ENCODE assay signal across 11 cellular contexts in genomic region chr13:23741879-23742510, GRCh38.
DNase-seq lines count a peak whose midpoint lies in the region; ATAC-seq and TF ChIP-seq lines count a peak whose summit lies in the region.
"Had no signal": no experiment of that assay in that cellular context is flagged by ENCODE, and none has a peak within 500 bp of the region (broad histone marks: within the 10 kb centered on the region; RNA-seq: fewer than 3 reads in every experiment).

No MANE protein-coding gene starts in this region.

- no peak overlapping the region for H2BK120ac ChIP-seq in mesendoderm (ENCODE audit: low read depth, low read length)

- H3K79me1 ChIP-seq in mesendoderm (ENCODE audit: low read length), result no peaks in the 10 kb centered on the region

- H3K18ac ChIP-seq in mesendoderm (ENCODE audit: low read length), result no peak overlapping the region

- no peak overlapping the region for H3K4me2 ChIP-seq in mesendoderm (ENCODE audit: low read length)

- H4K5ac ChIP-seq in mesendoderm (ENCODE audit: low read length), result no peak overlapping the region

- no peak overlapping the region for H3K9ac ChIP-seq in mesendoderm (ENCODE audit: low read length)

- intact Hi-C loops in vagina (cut with DNase I), result no loop called here

- H3K27ac ChIP-seq in mesendoderm (ENCODE audit: low read depth, low read length) (no peak overlapping the region), vagina (no peak overlapping the region)

- no peak for TF ChIP-seq POLR2A in vagina (IDR thresholded peaks at IDR 0.05)

- H3K56ac ChIP-seq in mesendoderm (ENCODE audit: low read length), result no peak overlapping the region

- H3K79me2 ChIP-seq in mesendoderm (ENCODE audit: control insufficient read depth, insufficient read depth, low read length), result no peaks in the 10 kb centered on the region

- no peaks in the 10 kb centered on the region for H3K36me3 ChIP-seq in mesendoderm (ENCODE audit: control insufficient read depth, insufficient read depth, low read length)
- H3K36me3 ChIP-seq in vagina, result no peaks in the 10 kb centered on the region

- TF ChIP-seq CTCF in astrocyte of the cerebellum (IDR thresholded peaks at IDR 0.05; ENCODE audit: low read depth, low read length, missing control alignments), result peak; percentile 57
- no peak for TF ChIP-seq CTCF in vagina (IDR thresholded peaks at IDR 0.05)

- H3K23ac ChIP-seq in mesendoderm (ENCODE audit: low read length), result no peak overlapping the region

- no peak overlapping the region for H4K8ac ChIP-seq in mesendoderm (ENCODE audit: low read depth, low read length)

- ATAC-seq in HG03354 (IDR thresholded peaks at IDR 0.05; ENCODE audit: poor library complexity, severe bottlenecking, unreplicated experiment), result peak; percentile 57
- ATAC-seq in HG03571 (IDR thresholded peaks at IDR 0.05; ENCODE audit: unreplicated experiment), result no peak
- ATAC-seq: sciatic nerve had no signal

- H2BK15ac ChIP-seq in mesendoderm (replicated peaks; ENCODE audit: low read depth), result no peak overlapping the region

- WGBS in mesendoderm (ENCODE audit: extremely low coverage, insufficient coverage, low lambda C conversion rate), result no CpG with 5 or more reads among the region's 4 CpGs

- H3K4me1 ChIP-seq in mesendoderm (ENCODE audit: control insufficient read depth, low read depth, low read length) (no peaks in the 10 kb centered on the region), vagina (peaks cover 7% of the 10 kb centered on the region)

- H3K4me3 ChIP-seq in astrocyte of the cerebellum (ENCODE audit: low read depth, low read length), result no peak overlapping the region
- H3K4me3 ChIP-seq in mesendoderm (ENCODE audit: low read length), result no peak overlapping the region
- H3K4me3 ChIP-seq in vagina, result no peak overlapping the region

- H2AK5ac ChIP-seq in mesendoderm (ENCODE audit: low read length), result no peak overlapping the region

- in situ Hi-C loops in astrocyte of the cerebellum (cut with HindIII; ENCODE audit: low sequenced_read_pairs), result no loop called here

- no peaks in the 10 kb centered on the region for H3K9me3 ChIP-seq in vagina

- no peak overlapping the region for H3K4ac ChIP-seq in mesendoderm (ENCODE audit: low read depth, low read length)

- DNase-seq in D341Med (ENCODE audit: low spot score), result peak; percentile 50
- no peak for DNase-seq in astrocyte of the cerebellum (ENCODE audit: low read depth)
- DNase-seq in mesendoderm, result peak; percentile 65
- no peak for DNase-seq in Ammon's horn (ENCODE audit: low spot score)
- DNase-seq in LoVo (ENCODE audit: low spot score), result no peak
- no peak for DNase-seq in vagina (ENCODE audit: extremely low spot score in 2 of 2)
- DNase-seq: activated B cell treated with CpG ODN at 0.5 μM for 24 hours, NCI-H1417 had no signal

- no peak overlapping the region for H2BK5ac ChIP-seq in mesendoderm (ENCODE audit: low read length)

- H3K27me3 ChIP-seq in mesendoderm (ENCODE audit: insufficient read depth, low read length, poor library complexity), result no peaks in the 10 kb centered on the region
- no peaks in the 10 kb centered on the region for H3K27me3 ChIP-seq in vagina

Comparison
In these comparisons a context has a peak if more than half of its experiments do, and no peak if none do; other contexts are left out.
1. DNase-seq: peak in D341Med (single experiment) and mesendoderm (single experiment); none in astrocyte of the cerebellum (single experiment), Ammon's horn (single experiment), LoVo (single experiment) and vagina (0 of 2).